In genomic region chr15:68755731-68756130, GRCh38 we compare ENCODE assay signal across 39 cellular contexts.
"Had no signal": no experiment of that assay in that cellular context is flagged by ENCODE, and none has a peak within 500 bp of the region (broad histone marks: within the 10 kb centered on the region; RNA-seq: fewer than 3 reads in every experiment).

No MANE protein-coding gene starts in this region.

- H3K4me3 ChIP-seq: body of pancreas, cardiac muscle cell had no signal

- H3K9me3 Mint-ChIP-seq: activated B cell treated with CpG ODN at 0.5 μM for 24 hours; activated CD4-positive, alpha-beta memory T cell treated with anti-CD3 and anti-CD28 coated beads for 36 hours; activated CD4-positive, alpha-beta T cell treated with anti-CD3 and anti-CD28 coated beads, Interleukin-2, amount 10 ng/mL, durations not matched to agents 24 days and 14 days; activated CD8-positive, alpha-beta T cell treated with anti-CD3 and anti-CD28 coated beads for 36 hours; activated naive CD4-positive, alpha-beta T cell treated with anti-CD3 and anti-CD28 coated beads for 36 hours; activated naive CD4-positive, alpha-beta T cell treated with anti-CD3 and anti-CD28 coated beads, Interleukin-2, amount 50 U/mL, for 72 hours; activated naive CD8-positive, alpha-beta T cell treated with anti-CD3 and anti-CD28 coated beads for 36 hours; activated T-cell treated with anti-CD3 and anti-CD28 coated beads, Interleukin-2, amount 50 U/mL, for 4 hours; activated T-cell treated with anti-CD3 and anti-CD28 coated beads, Interleukin-2, amount 50 U/mL, for 72 hours; activated T-helper 1 cell treated with anti-CD3 and anti-CD28 coated beads, Interleukin-12 subunit alpha, Interleukin-12 subunit beta, Interleukin-2, Interleukin-4 antibody, amounts not matched to agents 30 ng/mL and 10 ng/mL and 1 ng/mL, durations not matched to agents 14 hours and 24 hours and 36 hours; activated T-helper 17 cell treated with anti-CD3 and anti-CD28 coated beads, Interleukin-2, amount 50 U/mL, for 72 hours; central memory CD8-positive, alpha-beta T cell; T-helper 1 cell treated with Interleukin-12 subunit alpha and Interleukin-12 subunit beta and Interleukin-4 antibody, amounts not matched to agents 30 μg/mL and 1 μg/mL, for 36 hours; T-helper 2 cell treated with Interferon-gamma antibody and Interleukin-4, amounts not matched to agents 5 μg/mL and 100 μg/mL, for 36 hours had no signal

- ATAC-seq: body of pancreas had no signal

- H3K27ac Mint-ChIP-seq: activated B cell treated with CpG ODN at 0.5 μM for 24 hours; activated CD4-positive, alpha-beta T cell treated with anti-CD3 and anti-CD28 coated beads, Interleukin-2, amount 10 ng/mL, durations not matched to agents 24 days and 14 days; activated naive CD4-positive, alpha-beta T cell treated with anti-CD3 and anti-CD28 coated beads for 36 hours; T-helper 1 cell treated with Interleukin-12 subunit alpha and Interleukin-12 subunit beta and Interleukin-4 antibody, amounts not matched to agents 30 μg/mL and 1 μg/mL, for 36 hours; T-helper 2 cell treated with Interferon-gamma antibody and Interleukin-4, amounts not matched to agents 5 μg/mL and 100 μg/mL, for 36 hours had no signal

- H3K9me3 ChIP-seq: adrenal gland, body of pancreas, breast epithelium had no signal

- H3K36me3 Mint-ChIP-seq: activated CD4-positive, alpha-beta memory T cell treated with anti-CD3 and anti-CD28 coated beads for 36 hours had no signal

- FAIRE-seq: astrocyte, TTC549 had no signal

- H3K4me1 ChIP-seq: adrenal gland, body of pancreas, breast epithelium had no signal

- H3K27me3 ChIP-seq: adrenal gland, body of pancreas, brain microvascular endothelial cell, breast epithelium, cardiac muscle cell had no signal

- DNase-seq: activated B cell treated with CpG ODN at 0.5 μM for 24 hours; activated CD4-positive, alpha-beta memory T cell treated with anti-CD3 and anti-CD28 coated beads for 36 hours; activated CD4-positive, alpha-beta T cell treated with anti-CD3 and anti-CD28 coated beads for 4 hours; activated CD4-positive, alpha-beta T cell treated with anti-CD3 and anti-CD28 coated beads, Interleukin-2, amount 10 ng/mL, durations not matched to agents 24 days and 14 days; activated CD4-positive, alpha-beta T cell treated with anti-CD3 and anti-CD28 coated beads, Interleukin-2, amount 50 U/mL, for 1 hour; activated CD4-positive, alpha-beta T cell treated with anti-CD3 and anti-CD28 coated beads, Interleukin-2, amount 50 U/mL, for 4 hours; activated CD4-positive, CD25-positive, alpha-beta regulatory T cell treated with anti-CD3 and anti-CD28 coated beads, Interleukin-2, amount 50 U/mL, for 72 hours; activated CD8-positive, alpha-beta memory T cell treated with anti-CD3 and anti-CD28 coated beads, Interleukin-2, amount 50 U/mL, for 4 hours; activated CD8-positive, alpha-beta T cell treated with anti-CD3 and anti-CD28 coated beads for 36 hours; activated effector memory CD4-positive, alpha-beta T cell treated with anti-CD3 and anti-CD28 coated beads, Interleukin-2, amount 50 U/mL, for 16 hours; activated gamma-delta T cell treated with Interleukin-2 at 50 U/mL for 16 hours; activated naive CD4-positive, alpha-beta T cell; activated naive CD4-positive, alpha-beta T cell treated with anti-CD3 and anti-CD28 coated beads for 36 hours; activated naive CD4-positive, alpha-beta T cell treated with anti-CD3 and anti-CD28 coated beads, Interleukin-2, amount 50 U/mL, for 16 hours; activated naive CD8-positive, alpha-beta T cell treated with anti-CD3 and anti-CD28 coated beads for 36 hours; activated T-cell treated with anti-CD3 and anti-CD28 coated beads for 4 hours; activated T-cell treated with anti-CD3 and anti-CD28 coated beads, Interleukin-2, amount 50 U/mL, for 1 hour; activated T-cell treated with anti-CD3 and anti-CD28 coated beads, Interleukin-2, amount 50 U/mL, for 4 hours; activated T-cell treated with anti-CD3 and anti-CD28 coated beads, Interleukin-2, amount 50 U/mL, for 72 hours; adrenal gland; amniotic stem cell; aorta; body of pancreas; brain microvascular endothelial cell; caudate nucleus; cerebellar nuclear complex; T-helper 1 cell; T-helper 9 cell had no signal

- H3K36me3 ChIP-seq: adrenal gland, brain microvascular endothelial cell, breast epithelium, cardiac muscle cell had no signal

- H3K27ac ChIP-seq: body of pancreas, brain microvascular endothelial cell, breast epithelium, cardiac muscle cell, VCaP had no signal
